1 cellular context compared by ENCODE assay signal in the genomic region with DNA sequence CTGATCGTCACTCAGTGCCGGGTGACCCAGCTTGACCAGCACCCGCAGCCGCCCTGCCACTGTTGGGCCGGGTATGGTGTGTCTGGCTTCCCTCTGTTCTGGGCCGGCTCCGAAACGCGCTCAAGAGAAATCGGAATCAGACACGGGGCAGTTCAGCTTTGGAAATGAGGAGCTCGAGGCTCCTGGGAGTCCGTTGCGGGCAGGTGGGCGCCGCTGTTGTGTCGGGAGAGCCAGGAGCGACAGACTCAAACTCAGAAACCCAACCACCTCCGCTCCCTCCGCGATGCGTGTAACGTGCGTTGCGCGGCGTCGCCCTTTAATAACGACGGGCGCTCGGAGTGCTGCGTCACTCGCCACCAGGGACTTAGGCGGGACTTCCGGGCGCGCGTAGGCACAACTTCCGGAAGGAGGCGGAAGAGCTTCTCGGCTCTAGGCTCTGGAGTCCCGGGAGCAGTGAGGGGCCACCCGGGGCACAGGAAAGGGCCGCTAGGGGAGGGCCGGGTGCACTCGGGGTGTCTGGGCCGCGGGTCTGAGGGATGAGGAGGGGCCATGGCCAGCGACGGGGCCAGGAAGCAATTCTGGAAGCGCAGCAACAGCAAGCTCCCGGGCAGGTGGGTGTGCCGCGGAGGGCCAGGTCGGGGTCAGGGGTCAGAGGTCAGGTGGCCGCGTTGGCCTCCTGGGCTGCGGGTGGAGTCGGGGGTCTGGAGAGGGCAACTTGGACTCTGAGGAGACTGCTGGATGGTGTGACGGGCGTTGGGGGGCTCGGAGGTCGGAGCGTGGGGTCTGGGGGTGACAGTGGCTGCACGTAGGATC.
TF ChIP-seq lines count a peak whose summit lies in the region.

A gene with protein sequence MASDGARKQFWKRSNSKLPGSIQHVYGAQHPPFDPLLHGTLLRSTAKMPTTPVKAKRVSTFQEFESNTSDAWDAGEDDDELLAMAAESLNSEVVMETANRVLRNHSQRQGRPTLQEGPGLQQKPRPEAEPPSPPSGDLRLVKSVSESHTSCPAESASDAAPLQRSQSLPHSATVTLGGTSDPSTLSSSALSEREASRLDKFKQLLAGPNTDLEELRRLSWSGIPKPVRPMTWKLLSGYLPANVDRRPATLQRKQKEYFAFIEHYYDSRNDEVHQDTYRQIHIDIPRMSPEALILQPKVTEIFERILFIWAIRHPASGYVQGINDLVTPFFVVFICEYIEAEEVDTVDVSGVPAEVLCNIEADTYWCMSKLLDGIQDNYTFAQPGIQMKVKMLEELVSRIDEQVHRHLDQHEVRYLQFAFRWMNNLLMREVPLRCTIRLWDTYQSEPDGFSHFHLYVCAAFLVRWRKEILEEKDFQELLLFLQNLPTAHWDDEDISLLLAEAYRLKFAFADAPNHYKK (plus strand): TSS at position 413 of the 813 bp plus-strand sequence. CDS start 137 bp downstream, at position 550.

TF ChIP-seq in HepG2, 621 proteins besides CTCF, POLR2A, EP300 and RAD21 (continued from another document and continues in another):
- TF ChIP-seq, protein P1, sequence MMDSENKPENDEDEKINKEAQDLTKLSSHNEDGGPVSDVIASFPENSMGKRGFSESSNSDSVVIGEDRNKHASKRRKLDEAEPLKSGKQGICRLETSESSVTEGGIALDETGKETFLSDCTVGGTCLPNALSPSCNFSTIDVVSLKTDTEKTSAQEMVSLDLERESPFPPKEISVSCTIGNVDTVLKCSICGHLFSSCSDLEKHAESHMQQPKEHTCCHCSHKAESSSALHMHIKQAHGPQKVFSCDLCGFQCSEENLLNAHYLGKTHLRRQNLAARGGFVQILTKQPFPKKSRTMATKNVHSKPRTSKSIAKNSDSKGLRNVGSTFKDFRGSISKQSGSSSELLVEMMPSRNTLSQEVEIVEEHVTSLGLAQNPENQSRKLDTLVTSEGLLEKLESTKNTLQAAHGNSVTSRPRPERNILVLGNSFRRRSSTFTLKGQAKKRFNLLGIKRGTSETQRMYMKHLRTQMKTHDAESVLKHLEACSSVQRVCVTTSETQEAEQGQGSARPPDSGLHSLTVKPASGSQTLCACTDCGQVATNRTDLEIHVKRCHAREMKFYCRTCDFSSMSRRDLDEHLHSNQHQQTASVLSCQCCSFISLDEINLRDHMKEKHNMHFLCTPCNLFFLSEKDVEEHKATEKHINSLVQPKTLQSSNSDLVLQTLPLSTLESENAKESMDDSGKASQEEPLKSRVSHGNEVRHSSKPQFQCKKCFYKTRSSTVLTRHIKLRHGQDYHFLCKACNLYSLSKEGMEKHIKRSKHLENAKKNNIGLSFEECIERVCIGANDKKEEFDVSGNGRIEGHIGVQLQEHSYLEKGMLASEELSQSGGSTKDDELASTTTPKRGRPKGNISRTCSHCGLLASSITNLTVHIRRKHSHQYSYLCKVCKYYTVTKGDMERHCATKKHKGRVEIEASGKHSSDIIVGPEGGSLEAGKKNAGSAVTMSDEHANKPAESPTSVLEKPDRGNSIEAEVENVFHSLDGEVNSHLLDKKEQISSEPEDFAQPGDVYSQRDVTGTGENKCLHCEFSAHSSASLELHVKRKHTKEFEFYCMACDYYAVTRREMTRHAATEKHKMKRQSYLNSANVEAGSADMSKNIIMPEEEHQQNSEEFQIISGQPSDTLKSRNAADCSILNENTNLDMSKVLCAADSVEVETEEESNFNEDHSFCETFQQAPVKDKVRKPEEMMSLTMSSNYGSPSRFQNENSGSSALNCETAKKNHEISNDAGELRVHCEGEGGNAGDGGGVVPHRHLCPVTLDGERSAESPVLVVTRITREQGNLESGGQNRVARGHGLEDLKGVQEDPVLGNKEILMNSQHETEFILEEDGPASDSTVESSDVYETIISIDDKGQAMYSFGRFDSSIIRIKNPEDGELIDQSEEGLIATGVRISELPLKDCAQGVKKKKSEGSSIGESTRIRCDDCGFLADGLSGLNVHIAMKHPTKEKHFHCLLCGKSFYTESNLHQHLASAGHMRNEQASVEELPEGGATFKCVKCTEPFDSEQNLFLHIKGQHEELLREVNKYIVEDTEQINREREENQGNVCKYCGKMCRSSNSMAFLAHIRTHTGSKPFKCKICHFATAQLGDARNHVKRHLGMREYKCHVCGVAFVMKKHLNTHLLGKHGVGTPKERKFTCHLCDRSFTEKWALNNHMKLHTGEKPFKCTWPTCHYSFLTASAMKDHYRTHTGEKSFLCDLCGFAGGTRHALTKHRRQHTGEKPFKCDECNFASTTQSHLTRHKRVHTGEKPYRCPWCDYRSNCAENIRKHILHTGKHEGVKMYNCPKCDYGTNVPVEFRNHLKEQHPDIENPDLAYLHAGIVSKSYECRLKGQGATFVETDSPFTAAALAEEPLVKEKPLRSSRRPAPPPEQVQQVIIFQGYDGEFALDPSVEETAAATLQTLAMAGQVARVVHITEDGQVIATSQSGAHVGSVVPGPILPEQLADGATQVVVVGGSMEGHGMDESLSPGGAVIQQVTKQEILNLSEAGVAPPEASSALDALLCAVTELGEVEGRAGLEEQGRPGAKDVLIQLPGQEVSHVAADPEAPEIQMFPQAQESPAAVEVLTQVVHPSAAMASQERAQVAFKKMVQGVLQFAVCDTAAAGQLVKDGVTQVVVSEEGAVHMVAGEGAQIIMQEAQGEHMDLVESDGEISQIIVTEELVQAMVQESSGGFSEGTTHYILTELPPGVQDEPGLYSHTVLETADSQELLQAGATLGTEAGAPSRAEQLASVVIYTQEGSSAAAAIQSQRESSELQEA (CRISPR knock-in tag; IDR thresholded peaks at IDR 0.05; ENCODE audit: not compliant biosample characterization), result peak; percentile 98
- no peak for TF ChIP-seq MAZ (IDR thresholded peaks at IDR 0.05; ENCODE audit: borderline replicate concordance, low read depth, low read length)
- peak; percentile 85 for TF ChIP-seq MAZ (CRISPR knock-in tag; IDR thresholded peaks at IDR 0.05; ENCODE audit: low read depth)
- TF ChIP-seq, protein P2, sequence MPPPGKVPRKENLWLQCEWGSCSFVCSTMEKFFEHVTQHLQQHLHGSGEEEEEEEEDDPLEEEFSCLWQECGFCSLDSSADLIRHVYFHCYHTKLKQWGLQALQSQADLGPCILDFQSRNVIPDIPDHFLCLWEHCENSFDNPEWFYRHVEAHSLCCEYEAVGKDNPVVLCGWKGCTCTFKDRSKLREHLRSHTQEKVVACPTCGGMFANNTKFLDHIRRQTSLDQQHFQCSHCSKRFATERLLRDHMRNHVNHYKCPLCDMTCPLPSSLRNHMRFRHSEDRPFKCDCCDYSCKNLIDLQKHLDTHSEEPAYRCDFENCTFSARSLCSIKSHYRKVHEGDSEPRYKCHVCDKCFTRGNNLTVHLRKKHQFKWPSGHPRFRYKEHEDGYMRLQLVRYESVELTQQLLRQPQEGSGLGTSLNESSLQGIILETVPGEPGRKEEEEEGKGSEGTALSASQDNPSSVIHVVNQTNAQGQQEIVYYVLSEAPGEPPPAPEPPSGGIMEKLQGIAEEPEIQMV (CRISPR knock-in tag; IDR thresholded peaks at IDR 0.05; ENCODE audit: low read depth), result peak; percentile 61; the same call in 1 of the 2 replicates
- TF ChIP-seq, protein P3, sequence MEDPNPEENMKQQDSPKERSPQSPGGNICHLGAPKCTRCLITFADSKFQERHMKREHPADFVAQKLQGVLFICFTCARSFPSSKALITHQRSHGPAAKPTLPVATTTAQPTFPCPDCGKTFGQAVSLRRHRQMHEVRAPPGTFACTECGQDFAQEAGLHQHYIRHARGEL (CRISPR knock-in tag; IDR thresholded peaks at IDR 0.05), result no peak; the same call in 1 of the 2 replicates
- peak; percentile 63; the same call in 1 of the 2 replicates for TF ChIP-seq RFXAP (CRISPR knock-in tag; IDR thresholded peaks at IDR 0.05; ENCODE audit: borderline replicate concordance)
- TF ChIP-seq JUNB (CRISPR knock-in tag; IDR thresholded peaks at IDR 0.05; ENCODE audit: borderline replicate concordance), result no peak; the same call in 1 of the 2 replicates
- peak; percentile 54 for TF ChIP-seq ZEB1 (IDR thresholded peaks at IDR 0.05; ENCODE audit: insufficient replicate concordance, low read depth)
- peak; percentile 78 for TF ChIP-seq ZNF607 (CRISPR knock-in tag; IDR thresholded peaks at IDR 0.05; ENCODE audit: borderline replicate concordance)
- TF ChIP-seq MXI1 (IDR thresholded peaks at IDR 0.05; ENCODE audit: borderline replicate concordance, low read depth, low read length), result peak; percentile 98
- TF ChIP-seq GATAD1 (CRISPR knock-in tag; IDR thresholded peaks at IDR 0.05), result peak; percentile 99
- TF ChIP-seq, protein P4, sequence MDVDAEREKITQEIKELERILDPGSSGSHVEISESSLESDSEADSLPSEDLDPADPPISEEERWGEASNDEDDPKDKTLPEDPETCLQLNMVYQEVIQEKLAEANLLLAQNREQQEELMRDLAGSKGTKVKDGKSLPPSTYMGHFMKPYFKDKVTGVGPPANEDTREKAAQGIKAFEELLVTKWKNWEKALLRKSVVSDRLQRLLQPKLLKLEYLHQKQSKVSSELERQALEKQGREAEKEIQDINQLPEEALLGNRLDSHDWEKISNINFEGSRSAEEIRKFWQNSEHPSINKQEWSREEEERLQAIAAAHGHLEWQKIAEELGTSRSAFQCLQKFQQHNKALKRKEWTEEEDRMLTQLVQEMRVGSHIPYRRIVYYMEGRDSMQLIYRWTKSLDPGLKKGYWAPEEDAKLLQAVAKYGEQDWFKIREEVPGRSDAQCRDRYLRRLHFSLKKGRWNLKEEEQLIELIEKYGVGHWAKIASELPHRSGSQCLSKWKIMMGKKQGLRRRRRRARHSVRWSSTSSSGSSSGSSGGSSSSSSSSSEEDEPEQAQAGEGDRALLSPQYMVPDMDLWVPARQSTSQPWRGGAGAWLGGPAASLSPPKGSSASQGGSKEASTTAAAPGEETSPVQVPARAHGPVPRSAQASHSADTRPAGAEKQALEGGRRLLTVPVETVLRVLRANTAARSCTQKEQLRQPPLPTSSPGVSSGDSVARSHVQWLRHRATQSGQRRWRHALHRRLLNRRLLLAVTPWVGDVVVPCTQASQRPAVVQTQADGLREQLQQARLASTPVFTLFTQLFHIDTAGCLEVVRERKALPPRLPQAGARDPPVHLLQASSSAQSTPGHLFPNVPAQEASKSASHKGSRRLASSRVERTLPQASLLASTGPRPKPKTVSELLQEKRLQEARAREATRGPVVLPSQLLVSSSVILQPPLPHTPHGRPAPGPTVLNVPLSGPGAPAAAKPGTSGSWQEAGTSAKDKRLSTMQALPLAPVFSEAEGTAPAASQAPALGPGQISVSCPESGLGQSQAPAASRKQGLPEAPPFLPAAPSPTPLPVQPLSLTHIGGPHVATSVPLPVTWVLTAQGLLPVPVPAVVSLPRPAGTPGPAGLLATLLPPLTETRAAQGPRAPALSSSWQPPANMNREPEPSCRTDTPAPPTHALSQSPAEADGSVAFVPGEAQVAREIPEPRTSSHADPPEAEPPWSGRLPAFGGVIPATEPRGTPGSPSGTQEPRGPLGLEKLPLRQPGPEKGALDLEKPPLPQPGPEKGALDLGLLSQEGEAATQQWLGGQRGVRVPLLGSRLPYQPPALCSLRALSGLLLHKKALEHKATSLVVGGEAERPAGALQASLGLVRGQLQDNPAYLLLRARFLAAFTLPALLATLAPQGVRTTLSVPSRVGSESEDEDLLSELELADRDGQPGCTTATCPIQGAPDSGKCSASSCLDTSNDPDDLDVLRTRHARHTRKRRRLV (CRISPR knock-in tag; IDR thresholded peaks at IDR 0.05), result no peak; the same call in 1 of the 2 replicates
- peak; percentile 50; the same call in 1 of the 2 replicates for TF ChIP-seq ZNF333 (CRISPR knock-in tag; IDR thresholded peaks at IDR 0.05; ENCODE audit: borderline replicate concordance)
- no peak for TF ChIP-seq TCF7 (IDR thresholded peaks at IDR 0.05; ENCODE audit: low read depth)
- TF ChIP-seq AGO2 (optimal IDR thresholded peaks at IDR 0.05; ENCODE audit: low read depth, low read length), result peak; percentile 76
- no peak for TF ChIP-seq ZNF337 (CRISPR knock-in tag; IDR thresholded peaks at IDR 0.05; ENCODE audit: borderline replicate concordance, low read depth)
- no peak; the same call in 1 of the 2 replicates for TF ChIP-seq RARA (CRISPR knock-in tag; IDR thresholded peaks at IDR 0.05)
- TF ChIP-seq, protein P5, sequence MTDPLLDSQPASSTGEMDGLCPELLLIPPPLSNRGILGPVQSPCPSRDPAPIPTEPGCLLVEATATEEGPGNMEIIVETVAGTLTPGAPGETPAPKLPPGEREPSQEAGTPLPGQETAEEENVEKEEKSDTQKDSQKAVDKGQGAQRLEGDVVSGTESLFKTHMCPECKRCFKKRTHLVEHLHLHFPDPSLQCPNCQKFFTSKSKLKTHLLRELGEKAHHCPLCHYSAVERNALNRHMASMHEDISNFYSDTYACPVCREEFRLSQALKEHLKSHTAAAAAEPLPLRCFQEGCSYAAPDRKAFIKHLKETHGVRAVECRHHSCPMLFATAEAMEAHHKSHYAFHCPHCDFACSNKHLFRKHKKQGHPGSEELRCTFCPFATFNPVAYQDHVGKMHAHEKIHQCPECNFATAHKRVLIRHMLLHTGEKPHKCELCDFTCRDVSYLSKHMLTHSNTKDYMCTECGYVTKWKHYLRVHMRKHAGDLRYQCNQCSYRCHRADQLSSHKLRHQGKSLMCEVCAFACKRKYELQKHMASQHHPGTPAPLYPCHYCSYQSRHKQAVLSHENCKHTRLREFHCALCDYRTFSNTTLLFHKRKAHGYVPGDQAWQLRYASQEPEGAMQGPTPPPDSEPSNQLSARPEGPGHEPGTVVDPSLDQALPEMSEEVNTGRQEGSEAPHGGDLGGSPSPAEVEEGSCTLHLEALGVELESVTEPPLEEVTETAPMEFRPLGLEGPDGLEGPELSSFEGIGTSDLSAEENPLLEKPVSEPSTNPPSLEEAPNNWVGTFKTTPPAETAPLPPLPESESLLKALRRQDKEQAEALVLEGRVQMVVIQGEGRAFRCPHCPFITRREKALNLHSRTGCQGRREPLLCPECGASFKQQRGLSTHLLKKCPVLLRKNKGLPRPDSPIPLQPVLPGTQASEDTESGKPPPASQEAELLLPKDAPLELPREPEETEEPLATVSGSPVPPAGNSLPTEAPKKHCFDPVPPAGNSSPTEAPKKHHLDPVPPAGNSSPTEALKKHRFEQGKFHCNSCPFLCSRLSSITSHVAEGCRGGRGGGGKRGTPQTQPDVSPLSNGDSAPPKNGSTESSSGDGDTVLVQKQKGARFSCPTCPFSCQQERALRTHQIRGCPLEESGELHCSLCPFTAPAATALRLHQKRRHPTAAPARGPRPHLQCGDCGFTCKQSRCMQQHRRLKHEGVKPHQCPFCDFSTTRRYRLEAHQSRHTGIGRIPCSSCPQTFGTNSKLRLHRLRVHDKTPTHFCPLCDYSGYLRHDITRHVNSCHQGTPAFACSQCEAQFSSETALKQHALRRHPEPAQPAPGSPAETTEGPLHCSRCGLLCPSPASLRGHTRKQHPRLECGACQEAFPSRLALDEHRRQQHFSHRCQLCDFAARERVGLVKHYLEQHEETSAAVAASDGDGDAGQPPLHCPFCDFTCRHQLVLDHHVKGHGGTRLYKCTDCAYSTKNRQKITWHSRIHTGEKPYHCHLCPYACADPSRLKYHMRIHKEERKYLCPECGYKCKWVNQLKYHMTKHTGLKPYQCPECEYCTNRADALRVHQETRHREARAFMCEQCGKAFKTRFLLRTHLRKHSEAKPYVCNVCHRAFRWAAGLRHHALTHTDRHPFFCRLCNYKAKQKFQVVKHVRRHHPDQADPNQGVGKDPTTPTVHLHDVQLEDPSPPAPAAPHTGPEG (CRISPR knock-in tag; IDR thresholded peaks at IDR 0.05), result 0 out of 2 replicates have a peak, but pooled peaks have one; percentile 45
- TF ChIP-seq, protein P6, sequence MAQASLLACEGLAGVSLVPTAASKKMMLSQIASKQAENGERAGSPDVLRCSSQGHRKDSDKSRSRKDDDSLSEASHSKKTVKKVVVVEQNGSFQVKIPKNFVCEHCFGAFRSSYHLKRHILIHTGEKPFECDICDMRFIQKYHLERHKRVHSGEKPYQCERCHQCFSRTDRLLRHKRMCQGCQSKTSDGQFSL (CRISPR knock-in tag; IDR thresholded peaks at IDR 0.05), result no peak
- peak; percentile 81; the same call in 1 of the 2 replicates for TF ChIP-seq NAIF1 (CRISPR knock-in tag; IDR thresholded peaks at IDR 0.05; ENCODE audit: borderline replicate concordance)
- no peak for TF ChIP-seq DPF2 (CRISPR knock-in tag; IDR thresholded peaks at IDR 0.05; ENCODE audit: borderline replicate concordance, low read depth)
- no peak for TF ChIP-seq RAD51 (IDR thresholded peaks at IDR 0.05; ENCODE audit: borderline replicate concordance)
- no peak for TF ChIP-seq SNAPC2 (CRISPR knock-in tag; IDR thresholded peaks at IDR 0.05)
- TF ChIP-seq ELF4 (CRISPR knock-in tag; IDR thresholded peaks at IDR 0.05; ENCODE audit: borderline replicate concordance), result peak; percentile 86; the same call in 1 of the 2 replicates
- TF ChIP-seq EZH2 (conservative IDR thresholded peaks at IDR 0.05; ENCODE audit: low read depth, low read length), result no peak
- TF ChIP-seq RCOR2 (CRISPR knock-in tag; IDR thresholded peaks at IDR 0.05), result no peak
